10 cellular contexts compared by ENCODE assay signal in genomic region chrX:136616987-136617685, GRCh38. TPM values are rescaled to one million over a fixed set of nuclear protein-coding genes. Genes with fewer than 3 reads are reported as not detected.
DNase-seq lines count a peak whose midpoint lies in the region; ATAC-seq and TF ChIP-seq lines count a peak whose summit lies in the region.
"Had no signal": no experiment of that assay in that cellular context is flagged by ENCODE, and none has a peak within 500 bp of the region (broad histone marks: within the 10 kb centered on the region; RNA-seq: fewer than 3 reads in every experiment).

No MANE protein-coding gene starts in this region.

- no peaks in the 10 kb centered on the region for H3K9me3 ChIP-seq in right cardiac atrium (ENCODE audit: control insufficient read depth, low read length)

- H3K27ac ChIP-seq in right cardiac atrium (ENCODE audit: low read length) = no peak overlapping the region

- intact Hi-C loops in right cardiac atrium (cut with DNase I) = no loop called here

- 89% methylated on average over 6 of the region's 6 CpGs for WGBS in right cardiac atrium

- no peak for TF ChIP-seq POLR2A in GM18505 (IDR thresholded peaks at IDR 0.05; ENCODE audit: borderline replicate concordance, extremely low read depth, insufficient read depth, insufficient read length)

- H3K4me1 ChIP-seq in right cardiac atrium (ENCODE audit: control insufficient read depth, insufficient read depth, low read length) = no peaks in the 10 kb centered on the region

- H3K27me3 ChIP-seq in right cardiac atrium (ENCODE audit: control insufficient read depth, insufficient read depth) = no peaks in the 10 kb centered on the region

- no peaks in the 10 kb centered on the region for H3K9me3 Mint-ChIP-seq in activated naive CD4-positive, alpha-beta T cell treated with anti-CD3 and anti-CD28 coated beads, Interleukin-2, amount 50 U/mL, for 72 hours

- no peak overlapping the region for H3K4me3 ChIP-seq in right cardiac atrium (ENCODE audit: low read length)
- H3K4me3 ChIP-seq: lung had no signal

- H3K27ac Mint-ChIP-seq in activated naive CD4-positive, alpha-beta T cell treated with anti-CD3 and anti-CD28 coated beads, Interleukin-2, amount 50 U/mL, for 72 hours = peak overlapping the region; percentile 74 to 91

- peaks cover 0 to 5% of the 10 kb centered on the region in 2 donors for H3K36me3 Mint-ChIP-seq in activated naive CD4-positive, alpha-beta T cell treated with anti-CD3 and anti-CD28 coated beads, Interleukin-2, amount 50 U/mL, for 72 hours

- peak; percentile 90 for ATAC-seq in GM18505 (IDR thresholded peaks at IDR 0.05; ENCODE audit: unreplicated experiment)
- peak; percentile 65 for ATAC-seq in GM19467 (IDR thresholded peaks at IDR 0.05; ENCODE audit: unreplicated experiment)
- ATAC-seq in HG03108 (IDR thresholded peaks at IDR 0.05; ENCODE audit: unreplicated experiment) = peak; percentile 78
- ATAC-seq in activated naive CD4-positive, alpha-beta T cell treated with anti-CD3 and anti-CD28 coated beads, Interleukin-2, amount 50 U/mL, for 72 hours = peak; percentile 70 to 76
- ATAC-seq in right cardiac atrium = no peak

- DNase-seq in activated naive CD4-positive, alpha-beta T cell treated with anti-CD3 and anti-CD28 coated beads, Interleukin-2, amount 50 U/mL, for 72 hours (ENCODE audit: low spot score in 2 of 2) = no peak
- DNase-seq in kidney glomerular epithelial cell (lab: John Stamatoyannopoulos, UW) = no peak
- DNase-seq in NCI-H1105 treated with DMSO at 0.1 percent for 48 hours (lab: John Stamatoyannopoulos, UW) = no peak
- DNase-seq in NCI-H510A (lab: John Stamatoyannopoulos, UW) = no peak
- DNase-seq in right cardiac atrium = no peak

RNA-seq across cellular contexts. Expression of gene CD40LG, which starts 30.8 kb away (rescaled TPM):
- 100 to 1,000 TPM in 1 of 2 donors, 10 to 100 TPM in 1; 80.0 to 134 TPM for total RNA-seq in activated naive CD4-positive, alpha-beta T cell treated with anti-CD3 and anti-CD28 coated beads, Interleukin-2, amount 50 U/mL, for 72 hours
- total RNA-seq in right cardiac atrium = under 1 TPM in 2 of 4 donors, not detected in 2; 0.24 to 0.46 TPM
- not detected for polyA plus RNA-seq in right cardiac atrium
- total RNA-seq: HT-29 had no signal

Comparison
In these comparisons a context has a peak if more than half of its experiments do, and no peak if none do; other contexts are left out.
1. ATAC-seq: peak in GM18505 (single experiment), GM19467 (single experiment), HG03108 (single experiment) and activated naive CD4-positive, alpha-beta T cell treated with anti-CD3 and anti-CD28 coated beads, Interleukin-2, amount 50 U/mL, for 72 hours (2 of 2); none in right cardiac atrium (0 of 2).
2. RNA of gene CD40LG, which starts 30.8 kb away (total RNA-seq): 80.0 to 134 TPM in activated naive CD4-positive, alpha-beta T cell treated with anti-CD3 and anti-CD28 coated beads, Interleukin-2, amount 50 U/mL, for 72 hours; 0.24 to 0.46 TPM in right cardiac atrium; every median in the first group is over 10 times any median in the second.